1 cellular context compared by ENCODE assay signal in the genomic region with DNA sequence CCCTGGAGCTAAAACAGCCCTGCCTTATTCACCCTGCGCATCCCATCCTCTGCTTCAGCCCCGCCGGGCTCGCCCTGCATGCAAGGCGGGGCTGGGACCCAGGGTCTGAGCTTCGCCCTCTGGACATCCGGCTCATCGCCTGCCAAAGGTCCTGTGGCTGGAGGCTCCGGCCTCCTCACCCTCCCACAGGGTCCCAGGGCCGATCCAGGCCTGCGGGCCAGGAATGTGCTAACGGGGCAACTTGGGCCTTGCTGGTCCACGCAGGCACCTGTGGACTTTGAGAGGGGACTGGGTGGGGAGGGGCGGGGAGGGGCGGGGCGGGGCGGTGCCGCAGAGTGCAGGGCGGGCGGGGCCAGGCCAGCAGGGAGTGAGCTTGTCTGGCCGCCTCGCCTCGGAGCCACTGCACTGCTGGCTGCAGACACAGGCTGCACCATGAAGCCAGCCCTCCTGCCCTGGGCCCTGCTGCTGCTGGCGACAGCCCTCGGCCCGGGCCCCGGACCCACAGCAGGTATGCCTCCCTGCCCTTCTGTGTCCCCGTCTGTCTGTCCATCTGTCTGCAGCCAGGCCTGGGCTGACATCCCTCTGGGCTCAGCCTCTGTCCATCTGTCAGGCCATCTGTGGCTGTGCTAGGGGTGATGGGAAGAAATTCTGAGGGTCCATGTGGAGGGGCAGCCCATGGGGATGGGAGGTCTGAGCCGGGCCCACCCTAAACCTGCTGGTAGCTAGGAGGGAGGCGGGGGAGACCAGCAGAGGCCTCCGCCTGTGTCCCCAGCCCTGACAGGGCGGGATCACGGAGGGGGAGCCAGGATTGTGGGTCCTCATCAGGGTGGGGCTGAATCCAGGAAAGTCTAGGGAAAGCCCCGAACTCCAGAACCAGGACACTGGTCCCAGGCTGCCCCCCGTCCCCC.
TF ChIP-seq lines count a peak whose summit lies in the region.

A gene with protein sequence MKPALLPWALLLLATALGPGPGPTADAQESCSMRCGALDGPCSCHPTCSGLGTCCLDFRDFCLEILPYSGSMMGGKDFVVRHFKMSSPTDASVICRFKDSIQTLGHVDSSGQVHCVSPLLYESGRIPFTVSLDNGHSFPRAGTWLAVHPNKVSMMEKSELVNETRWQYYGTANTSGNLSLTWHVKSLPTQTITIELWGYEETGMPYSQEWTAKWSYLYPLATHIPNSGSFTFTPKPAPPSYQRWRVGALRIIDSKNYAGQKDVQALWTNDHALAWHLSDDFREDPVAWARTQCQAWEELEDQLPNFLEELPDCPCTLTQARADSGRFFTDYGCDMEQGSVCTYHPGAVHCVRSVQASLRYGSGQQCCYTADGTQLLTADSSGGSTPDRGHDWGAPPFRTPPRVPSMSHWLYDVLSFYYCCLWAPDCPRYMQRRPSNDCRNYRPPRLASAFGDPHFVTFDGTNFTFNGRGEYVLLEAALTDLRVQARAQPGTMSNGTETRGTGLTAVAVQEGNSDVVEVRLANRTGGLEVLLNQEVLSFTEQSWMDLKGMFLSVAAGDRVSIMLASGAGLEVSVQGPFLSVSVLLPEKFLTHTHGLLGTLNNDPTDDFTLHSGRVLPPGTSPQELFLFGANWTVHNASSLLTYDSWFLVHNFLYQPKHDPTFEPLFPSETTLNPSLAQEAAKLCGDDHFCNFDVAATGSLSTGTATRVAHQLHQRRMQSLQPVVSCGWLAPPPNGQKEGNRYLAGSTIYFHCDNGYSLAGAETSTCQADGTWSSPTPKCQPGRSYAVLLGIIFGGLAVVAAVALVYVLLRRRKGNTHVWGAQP (plus strand): TSS at position 400 of the 908 bp plus-strand sequence. CDS start 33 bp downstream, at position 433.

TF ChIP-seq in HEK293, 187 proteins besides CTCF, POLR2A, EP300 and RAD21 (continued from another document):
- TF ChIP-seq, protein P1, sequence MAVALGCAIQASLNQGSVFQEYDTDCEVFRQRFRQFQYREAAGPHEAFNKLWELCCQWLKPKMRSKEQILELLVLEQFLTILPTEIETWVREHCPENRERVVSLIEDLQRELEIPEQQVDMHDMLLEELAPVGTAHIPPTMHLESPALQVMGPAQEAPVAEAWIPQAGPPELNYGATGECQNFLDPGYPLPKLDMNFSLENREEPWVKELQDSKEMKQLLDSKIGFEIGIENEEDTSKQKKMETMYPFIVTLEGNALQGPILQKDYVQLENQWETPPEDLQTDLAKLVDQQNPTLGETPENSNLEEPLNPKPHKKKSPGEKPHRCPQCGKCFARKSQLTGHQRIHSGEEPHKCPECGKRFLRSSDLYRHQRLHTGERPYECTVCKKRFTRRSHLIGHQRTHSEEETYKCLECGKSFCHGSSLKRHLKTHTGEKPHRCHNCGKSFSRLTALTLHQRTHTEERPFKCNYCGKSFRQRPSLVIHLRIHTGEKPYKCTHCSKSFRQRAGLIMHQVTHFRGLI (tag by site-specific recombination; IDR thresholded peaks at IDR 0.05), result peak; percentile 97
- TF ChIP-seq SCRT2 (tag by site-specific recombination; IDR thresholded peaks at IDR 0.05) (peak; percentile 56; the same call in 1 of the 2 replicates), ZNF354C (tag by site-specific recombination; IDR thresholded peaks at IDR 0.05; ENCODE audit: borderline replicate concordance, low read depth) (no peak), KLF8 (tag by site-specific recombination; IDR thresholded peaks at IDR 0.05) (0 out of 2 replicates have a peak, but pooled peaks have one; percentile 6), KLF1 (tag by site-specific recombination; IDR thresholded peaks at IDR 0.05) (peak; percentile 84)
- TF ChIP-seq, protein P2, sequence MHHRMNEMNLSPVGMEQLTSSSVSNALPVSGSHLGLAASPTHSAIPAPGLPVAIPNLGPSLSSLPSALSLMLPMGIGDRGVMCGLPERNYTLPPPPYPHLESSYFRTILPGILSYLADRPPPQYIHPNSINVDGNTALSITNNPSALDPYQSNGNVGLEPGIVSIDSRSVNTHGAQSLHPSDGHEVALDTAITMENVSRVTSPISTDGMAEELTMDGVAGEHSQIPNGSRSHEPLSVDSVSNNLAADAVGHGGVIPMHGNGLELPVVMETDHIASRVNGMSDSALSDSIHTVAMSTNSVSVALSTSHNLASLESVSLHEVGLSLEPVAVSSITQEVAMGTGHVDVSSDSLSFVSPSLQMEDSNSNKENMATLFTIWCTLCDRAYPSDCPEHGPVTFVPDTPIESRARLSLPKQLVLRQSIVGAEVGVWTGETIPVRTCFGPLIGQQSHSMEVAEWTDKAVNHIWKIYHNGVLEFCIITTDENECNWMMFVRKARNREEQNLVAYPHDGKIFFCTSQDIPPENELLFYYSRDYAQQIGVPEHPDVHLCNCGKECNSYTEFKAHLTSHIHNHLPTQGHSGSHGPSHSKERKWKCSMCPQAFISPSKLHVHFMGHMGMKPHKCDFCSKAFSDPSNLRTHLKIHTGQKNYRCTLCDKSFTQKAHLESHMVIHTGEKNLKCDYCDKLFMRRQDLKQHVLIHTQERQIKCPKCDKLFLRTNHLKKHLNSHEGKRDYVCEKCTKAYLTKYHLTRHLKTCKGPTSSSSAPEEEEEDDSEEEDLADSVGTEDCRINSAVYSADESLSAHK (tag by site-specific recombination; IDR thresholded peaks at IDR 0.05), result no peak
